ENCODE assay signal across 11 cellular contexts in genomic region chr18:2857491-2858063, GRCh38. TPM values are rescaled to one million over a fixed set of nuclear protein-coding genes. Genes with fewer than 3 reads are reported as not detected.
A peak's percentile ranks its signal among the peaks of the same experiment; 100 is the strongest.
DNase-seq lines count a peak whose midpoint lies in the region; ATAC-seq and TF ChIP-seq lines count a peak whose summit lies in the region.
"Had no signal": no experiment of that assay in that cellular context is flagged by ENCODE, and none has a peak within 500 bp of the region (broad histone marks: within the 10 kb centered on the region; RNA-seq: fewer than 3 reads in every experiment).

No MANE protein-coding gene starts in this region.

- 44 to 61% methylated on average over 11 to 13 of the region's 17 CpGs for WGBS in gastroesophageal sphincter (ENCODE audit: low coverage in 1 of 2), 2 donors

- H3K9me3 ChIP-seq in gastroesophageal sphincter, result peaks cover 0 to 11% (median 0%) of the 10 kb centered on the region in 3 donors
- H3K9me3 ChIP-seq: BE2C had no signal

- H3K4me3 ChIP-seq in AG04449 (ENCODE audit: low read depth, low read length), result peak overlapping the region; percentile 33
- H3K4me3 ChIP-seq in gastroesophageal sphincter, result no peak overlapping the region

- TF ChIP-seq CTCF in AG04449 (IDR thresholded peaks at IDR 0.05; ENCODE audit: insufficient read depth, low read length, missing control alignments) (no peak), gastroesophageal sphincter (IDR thresholded peaks at IDR 0.05) (no peak), omental fat pad (IDR thresholded peaks at IDR 0.05) (no peak)

- no peaks in the 10 kb centered on the region for H3K36me3 ChIP-seq in gastroesophageal sphincter
- H3K36me3 ChIP-seq: BE2C had no signal

- TF ChIP-seq POLR2A in gastroesophageal sphincter (IDR thresholded peaks at IDR 0.05), result no peak

- peak overlapping the region in 3 of 4 donors; percentile 42 to 61 (median 59) for H3K27ac ChIP-seq in gastroesophageal sphincter

- POLR2A ChIA-PET in AG04449 (lab: Yijun Ruan, JAX), result no interaction called here

- CTCF ChIA-PET in AG04449 (lab: Yijun Ruan, JAX), result no interaction called here

- no peak for TF ChIP-seq EP300 in gastroesophageal sphincter (IDR thresholded peaks at IDR 0.05)

- H3K4me1 ChIP-seq in gastroesophageal sphincter, result peaks cover 0 to 27% (median 3%) of the 10 kb centered on the region in 3 donors
- H3K4me1 ChIP-seq: BE2C had no signal

- ATAC-seq in gastroesophageal sphincter, result peak; percentile 95
- ATAC-seq in omental fat pad (ENCODE audit: low FRiP score), result peak; percentile 94
- no peak for ATAC-seq in HG03520 (IDR thresholded peaks at IDR 0.05; ENCODE audit: unreplicated experiment)

- DNase-seq in AG04449 (ENCODE audit: low read depth, low spot score) (peak; percentile 60), RPMI7951 (ENCODE audit: low read depth) (peak; percentile 11), omental fat pad (ENCODE audit: low spot score) (peak; percentile 70), NCI-H345 treated with DMSO at 0.1 percent for 48 hours (lab: John Stamatoyannopoulos, UW; ENCODE audit: unreplicated experiment) (no peak)
- DNase-seq in activated effector memory CD4-positive, alpha-beta T cell treated with anti-CD3 and anti-CD28 coated beads, Interleukin-2, amount 50 U/mL, for 16 hours, result no peak
- DNase-seq in activated CD4-positive, alpha-beta T cell treated with anti-CD3 and anti-CD28 coated beads for 48 hours, result no peak
- DNase-seq: BE2C, erythroblast, naive B cell had no signal

- H3K27me3 ChIP-seq in gastroesophageal sphincter, result no peaks in the 10 kb centered on the region
- H3K27me3 ChIP-seq: BE2C had no signal

RNA-seq across cellular contexts. Expression of gene EMILIN2, which starts 10.8 kb away (rescaled TPM):
- 5.4 and 8.1 TPM in 2 replicates for total RNA-seq in RPMI7951 (2014; rRNA removed; shearing (Covaris generic))
- total RNA-seq in gastroesophageal sphincter (10 to 100 TPM; 11.2 to 20.9 (median 17.0) TPM), omental fat pad (10 to 100 TPM; 33.9 to 56.4 (median 52.9) TPM)

Comparison
In these comparisons a context has a peak if more than half of its experiments do, and no peak if none do; other contexts are left out.
1. DNase-seq: peak in AG04449 (single experiment), RPMI7951 (single experiment) and omental fat pad (single experiment); none in activated effector memory CD4-positive, alpha-beta T cell treated with anti-CD3 and anti-CD28 coated beads, Interleukin-2, amount 50 U/mL, for 16 hours (single experiment), NCI-H345 treated with DMSO at 0.1 percent for 48 hours (single experiment) and activated CD4-positive, alpha-beta T cell treated with anti-CD3 and anti-CD28 coated beads for 48 hours (single experiment).